In the genomic region with DNA sequence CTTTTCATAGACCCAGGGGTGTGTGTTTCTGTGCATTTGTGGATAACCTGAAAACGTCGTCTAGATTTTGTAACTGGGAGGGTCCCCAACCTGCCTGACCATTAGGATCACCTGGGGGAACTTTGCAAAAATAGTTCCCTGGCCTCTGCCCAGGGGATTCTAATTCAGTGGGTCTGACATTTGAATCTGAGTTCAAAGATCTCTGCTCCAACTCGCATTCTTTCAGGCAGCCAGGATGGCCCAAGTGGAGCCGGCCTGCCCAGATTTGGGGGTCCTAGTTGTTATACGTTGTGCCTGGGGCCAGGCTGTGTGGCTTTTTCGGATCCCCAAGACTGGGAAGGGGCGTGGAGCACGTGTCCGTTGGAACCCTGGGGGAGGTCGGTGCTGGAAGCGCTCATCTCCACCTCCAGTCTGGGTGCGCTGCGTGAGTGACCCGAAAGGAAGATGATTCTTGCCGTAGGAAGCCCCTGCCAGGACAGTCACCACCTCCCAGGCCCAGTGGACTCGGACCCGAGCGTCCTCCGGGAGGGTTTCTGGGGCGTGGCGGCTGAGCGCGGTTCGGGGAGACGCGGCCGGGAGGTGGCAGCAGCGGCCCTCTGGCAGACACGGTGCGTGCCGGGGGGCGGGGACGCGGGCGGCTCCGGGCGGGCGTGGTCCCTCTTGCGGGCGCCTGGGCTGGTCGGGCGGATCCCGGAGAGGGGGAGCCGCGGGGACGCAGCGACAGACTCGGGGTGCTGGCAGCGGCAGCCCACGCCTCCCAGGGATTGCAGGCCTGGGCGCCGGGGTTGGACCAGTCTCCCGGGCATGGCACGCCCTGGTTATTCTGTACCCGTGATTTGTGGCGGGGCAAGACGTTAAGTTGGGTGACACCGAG, we compare ENCODE assay signal across 8 cellular contexts.
DNase-seq lines count a peak whose midpoint lies in the region; ATAC-seq lines count a peak whose summit lies in the region.

No MANE protein-coding gene starts in this region.

- peak overlapping the region; percentile 50 for H3K4me3 ChIP-seq in effector memory CD4-positive, alpha-beta T cell (ENCODE audit: insufficient read depth, low read depth, low read length, poor library complexity, severe bottlenecking)

- ATAC-seq in GM18858 (IDR thresholded peaks at IDR 0.05; ENCODE audit: unreplicated experiment), result peak; percentile 66
- ATAC-seq in HG03095 (IDR thresholded peaks at IDR 0.05; ENCODE audit: unreplicated experiment), result peak; percentile 96
- ATAC-seq in memory B cell (ENCODE audit: low read depth), result peak; percentile 96

- H3K4me3 Mint-ChIP-seq in memory B cell, result peak overlapping the region; percentile 77

- H3K9me3 Mint-ChIP-seq in memory B cell, result peaks cover 1% of the 10 kb centered on the region

- DNase-seq in AG08395 (ENCODE audit: low spot score) (peak; percentile 90), NCI-H526 (lab: John Stamatoyannopoulos, UW) (peak; percentile 22 to 94), memory B cell (ENCODE audit: low spot score in 2 of 2) (peak; percentile 84 to 86)
- peak; percentile 61 to 79 for DNase-seq in activated CD8-positive, alpha-beta memory T cell treated with anti-CD3 and anti-CD28 coated beads for 1 hour (ENCODE audit: extremely low read depth in 1 of 2, low read depth in 1 of 2)
- peak; percentile 74 to 78 (median 78) for DNase-seq in effector memory CD4-positive, alpha-beta T cell
- DNase-seq in stimulated activated CD8-positive, alpha-beta memory T cell treated with anti-CD3 and anti-CD28 coated beads, Interleukin-12 subunit alpha, Interleukin-12 subunit beta, amount 100 ng/mL, for 24 hours (ENCODE audit: extremely low read depth), result peak; percentile 61

- H3K27me3 Mint-ChIP-seq in memory B cell, result peaks cover 2% of the 10 kb centered on the region

- no peaks in the 10 kb centered on the region for H3K36me3 ChIP-seq in effector memory CD4-positive, alpha-beta T cell (ENCODE audit: control insufficient read depth, insufficient read depth, low read length)

- peaks cover 6% of the 10 kb centered on the region for H3K4me1 ChIP-seq in effector memory CD4-positive, alpha-beta T cell (ENCODE audit: control insufficient read depth, insufficient read depth, low read length, poor library complexity, severe bottlenecking)

- peak overlapping the region; percentile 17 for H3K27ac Mint-ChIP-seq in memory B cell

- peak overlapping the region; percentile 47 for H3K27ac ChIP-seq in effector memory CD4-positive, alpha-beta T cell (ENCODE audit: insufficient read depth, low read length, poor library complexity, severe bottlenecking)

- peaks cover 5% of the 10 kb centered on the region for H3K36me3 Mint-ChIP-seq in memory B cell

- peaks cover 4% of the 10 kb centered on the region for H3K4me1 Mint-ChIP-seq in memory B cell

- H3K27me3 ChIP-seq in effector memory CD4-positive, alpha-beta T cell (replicated peaks; ENCODE audit: control insufficient read depth, insufficient read depth, low read length, poor library complexity, severe bottlenecking), result no peaks in the 10 kb centered on the region

- H3K9me3 ChIP-seq in effector memory CD4-positive, alpha-beta T cell (ENCODE audit: control insufficient read depth, low read length), result no peaks in the 10 kb centered on the region

Comparison
In these comparisons a context has a peak if more than half of its experiments do, and no peak if none do; other contexts are left out.
1. Peak in every context shown above with its lines: DNase-seq, ATAC-seq, H3K4me3 ChIP-seq and H3K27ac ChIP-seq.